ENCODE assay signal across 20 cellular contexts in genomic region chr1:194795917-194796593, GRCh38.
DNase-seq lines count a peak whose midpoint lies in the region; ATAC-seq and TF ChIP-seq lines count a peak whose summit lies in the region.
"Had no signal": no experiment of that assay in that cellular context is flagged by ENCODE, and none has a peak within 500 bp of the region (broad histone marks: within the 10 kb centered on the region; RNA-seq: fewer than 3 reads in every experiment).

No MANE protein-coding gene starts in this region.

- TF ChIP-seq CTCF in MM.1S (IDR thresholded peaks at IDR 0.05; ENCODE audit: low read length) (no peak), testis (IDR thresholded peaks at IDR 0.05) (no peak)

- no peaks in the 10 kb centered on the region for H3K4me1 Mint-ChIP-seq in effector memory CD8-positive, alpha-beta T cell (ENCODE audit: low read depth in 2 of 2)
- H3K4me1 Mint-ChIP-seq: activated T-helper 17 cell treated with anti-CD3 and anti-CD28 coated beads, Interleukin-2, amount 50 U/mL, for 72 hours; natural killer cell had no signal

- WGBS in testis, 2 donors, result 81 to 89% methylated on average over 4 of the region's 4 CpGs

- no peaks in the 10 kb centered on the region for H3K27me3 ChIP-seq in MM.1S (replicated peaks; ENCODE audit: insufficient read depth, low read length)
- no peaks in the 10 kb centered on the region for H3K27me3 ChIP-seq in testis
- H3K27me3 ChIP-seq: BLaER1 treated with 17β-estradiol and CSF1 and Interleukin-3, amounts not matched to agents 10 nM and 100 nM; gastrocnemius medialis; Peyer's patch had no signal

- no peak overlapping the region for H3K9ac ChIP-seq in MM.1S (ENCODE audit: low read length)
- H3K9ac ChIP-seq: BLaER1 treated with 17β-estradiol and CSF1 and Interleukin-3, amounts not matched to agents 10 nM and 100 nM had no signal

- H3K4me3 ChIP-seq in MM.1S (ENCODE audit: low read length), result no peak overlapping the region
- no peak overlapping the region for H3K4me3 ChIP-seq in testis
- H3K4me3 ChIP-seq: BLaER1 treated with 17β-estradiol and CSF1 and Interleukin-3, amounts not matched to agents 10 nM and 100 nM; gastrocnemius medialis; lung; Peyer's patch had no signal

- H3K9me2 ChIP-seq in MM.1S (replicated peaks; ENCODE audit: insufficient read depth, low read length), result no peaks in the 10 kb centered on the region

- H3K27me3 Mint-ChIP-seq in effector memory CD8-positive, alpha-beta T cell, result no peaks in the 10 kb centered on the region
- H3K27me3 Mint-ChIP-seq: activated T-helper 17 cell treated with anti-CD3 and anti-CD28 coated beads, Interleukin-2, amount 50 U/mL, for 72 hours had no signal

- no peaks in the 10 kb centered on the region for H3K9me3 ChIP-seq in MM.1S (replicated peaks; ENCODE audit: insufficient read depth, low read length)
- no peaks in the 10 kb centered on the region for H3K9me3 ChIP-seq in testis
- H3K9me3 ChIP-seq: BLaER1 treated with 17β-estradiol and CSF1 and Interleukin-3, amounts not matched to agents 10 nM and 100 nM; gastrocnemius medialis; Peyer's patch had no signal

- TF ChIP-seq POLR2A in testis (IDR thresholded peaks at IDR 0.05), result no peak

- DNase-seq in NCI-H446 (lab: John Stamatoyannopoulos, UW) (no peak), MM.1S (no peak), testis (no peak)
- no peak for DNase-seq in effector memory CD8-positive, alpha-beta T cell
- DNase-seq: activated CD8-positive, alpha-beta T cell treated with anti-CD3 and anti-CD28 coated beads, Interleukin-2, amount 10 ng/mL, durations not matched to agents 7 days and 5 days; amniotic stem cell; cerebellar nuclear complex; DMS153; gastrocnemius medialis; natural killer cell; NCI-H1694 treated with DMSO at 0.1 percent for 48 hours; Peyer's patch; stimulated activated CD4-positive, alpha-beta T cell treated with anti-CD3 and anti-CD28 coated beads, Interleukin-15, amount 100 ng/mL, for 24 hours; substantia nigra had no signal

- H3K36me3 Mint-ChIP-seq in effector memory CD8-positive, alpha-beta T cell (ENCODE audit: insufficient read depth), result no peaks in the 10 kb centered on the region
- H3K36me3 Mint-ChIP-seq: natural killer cell had no signal

- intact Hi-C loops in testis (cut with DNase I; ENCODE audit: low total_unique reads), result no loop called here

- H3K9me3 Mint-ChIP-seq in effector memory CD8-positive, alpha-beta T cell, result no peaks in the 10 kb centered on the region
- H3K9me3 Mint-ChIP-seq: activated T-helper 17 cell treated with anti-CD3 and anti-CD28 coated beads, Interleukin-2, amount 50 U/mL, for 72 hours had no signal

- no peak overlapping the region for H3K4me3 Mint-ChIP-seq in effector memory CD8-positive, alpha-beta T cell
- H3K4me3 Mint-ChIP-seq: activated CD8-positive, alpha-beta T cell treated with anti-CD3 and anti-CD28 coated beads, Interleukin-2, amount 10 ng/mL, durations not matched to agents 7 days and 5 days; activated T-helper 17 cell treated with anti-CD3 and anti-CD28 coated beads, Interleukin-2, amount 50 U/mL, for 72 hours; natural killer cell had no signal

- no peaks in the 10 kb centered on the region for H3K79me2 ChIP-seq in MM.1S (ENCODE audit: low read length)

- no peaks in the 10 kb centered on the region for H4K20me1 ChIP-seq in MM.1S (ENCODE audit: insufficient read depth, low read length)
- H4K20me1 ChIP-seq: BLaER1 treated with 17β-estradiol and CSF1 and Interleukin-3, amounts not matched to agents 10 nM and 100 nM had no signal

- H3F3A ChIP-seq in MM.1S (ENCODE audit: insufficient read depth, low read length), result no peaks in the 10 kb centered on the region

- H3K4me2 ChIP-seq in MM.1S (ENCODE audit: low read depth, low read length), result no peak overlapping the region
- H3K4me2 ChIP-seq: BLaER1 treated with 17β-estradiol and CSF1 and Interleukin-3, amounts not matched to agents 10 nM and 100 nM had no signal

- no peaks in the 10 kb centered on the region for H3K36me3 ChIP-seq in MM.1S (replicated peaks; ENCODE audit: insufficient read depth, low read length)
- no peaks in the 10 kb centered on the region for H3K36me3 ChIP-seq in testis (ENCODE audit: low read depth, missing control alignments)
- H3K36me3 ChIP-seq: BLaER1 treated with 17β-estradiol and CSF1 and Interleukin-3, amounts not matched to agents 10 nM and 100 nM; gastrocnemius medialis; Peyer's patch had no signal

- no peaks in the 10 kb centered on the region for H3K4me1 ChIP-seq in MM.1S (ENCODE audit: low read length)
- H3K4me1 ChIP-seq in testis, result no peaks in the 10 kb centered on the region
- H3K4me1 ChIP-seq: BLaER1 treated with 17β-estradiol and CSF1 and Interleukin-3, amounts not matched to agents 10 nM and 100 nM; gastrocnemius medialis; Peyer's patch had no signal

- H3K27ac ChIP-seq in MM.1S (ENCODE audit: low read length) (no peak overlapping the region), testis (no peak overlapping the region)
- H3K27ac ChIP-seq: BLaER1 treated with 17β-estradiol and CSF1 and Interleukin-3, amounts not matched to agents 10 nM and 100 nM; gastrocnemius medialis; Peyer's patch had no signal

- no peak overlapping the region for H3K27ac Mint-ChIP-seq in effector memory CD8-positive, alpha-beta T cell
- H3K27ac Mint-ChIP-seq: activated CD8-positive, alpha-beta T cell treated with anti-CD3 and anti-CD28 coated beads, Interleukin-2, amount 10 ng/mL, durations not matched to agents 7 days and 5 days; activated T-helper 17 cell treated with anti-CD3 and anti-CD28 coated beads, Interleukin-2, amount 50 U/mL, for 72 hours; natural killer cell had no signal

- H2AFZ ChIP-seq in MM.1S (ENCODE audit: low read length), result no peak overlapping the region

- ATAC-seq in GM19328 (IDR thresholded peaks at IDR 0.05; ENCODE audit: unreplicated experiment) (peak; percentile 70), HG02642 (IDR thresholded peaks at IDR 0.05; ENCODE audit: poor library complexity, unreplicated experiment) (peak; percentile 72), HG03175 (IDR thresholded peaks at IDR 0.05; ENCODE audit: unreplicated experiment) (peak; percentile 83)
- no peak for ATAC-seq in effector memory CD8-positive, alpha-beta T cell (replicated peaks)
- ATAC-seq: activated CD8-positive, alpha-beta T cell treated with anti-CD3 and anti-CD28 coated beads, Interleukin-2, amount 10 ng/mL, durations not matched to agents 7 days and 5 days; activated T-helper 17 cell treated with anti-CD3 and anti-CD28 coated beads, Interleukin-2, amount 50 U/mL, for 72 hours; gastrocnemius medialis; natural killer cell had no signal
